Comparison of ENCODE assay signal across 21 cellular contexts in the genomic region with DNA sequence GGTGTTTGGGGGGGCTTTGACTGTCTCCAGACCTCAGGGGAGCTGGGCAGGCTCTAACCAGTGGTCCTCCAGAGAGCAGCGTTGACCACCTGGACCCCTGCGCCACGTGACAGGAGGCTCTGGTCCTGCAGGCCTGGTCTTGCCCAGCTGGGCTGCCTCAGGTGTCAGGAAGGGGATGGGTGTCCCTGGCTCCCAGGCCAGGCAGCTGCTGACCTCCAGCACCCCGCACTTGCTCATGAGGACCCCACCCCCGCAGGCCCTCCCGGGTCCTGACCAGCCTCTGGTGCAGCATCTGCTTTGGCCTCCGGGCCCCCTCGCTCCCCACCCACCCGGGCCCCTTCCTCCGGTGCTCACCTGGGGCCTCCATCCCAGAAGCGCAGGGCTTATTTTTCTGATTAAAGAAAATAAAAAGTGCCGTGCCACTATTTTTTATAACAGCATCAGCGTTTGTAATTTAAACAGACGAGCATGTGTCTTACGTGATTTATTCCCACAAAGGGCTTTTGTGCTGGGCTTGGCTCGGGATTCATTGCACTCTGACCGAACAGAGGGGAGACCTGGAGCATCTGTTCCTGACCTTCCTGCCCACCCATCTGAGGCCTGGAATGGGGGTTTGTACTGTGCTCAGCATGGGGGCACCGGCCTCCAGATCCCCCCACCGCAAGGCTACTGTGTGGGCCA.
"Had no signal": no experiment of that assay in that cellular context is flagged by ENCODE, and none has a peak within 500 bp of the region (broad histone marks: within the 10 kb centered on the region; RNA-seq: fewer than 3 reads in every experiment).

No MANE protein-coding gene starts in this region.

- H3K27me3 ChIP-seq: foreskin keratinocyte, sigmoid colon, tibial artery had no signal

- H3K4me1 ChIP-seq: foreskin keratinocyte had no signal

- H3K27me3 Mint-ChIP-seq: stimulated activated memory B cell treated with anti-CD40 and anti-IgM and Interleukin-4, amounts not matched to agents 10 μg/mL and 1 μg/mL and 100 μg/mL, for 72 hours had no signal

- H3K4me3 ChIP-seq: mucosa of descending colon, sigmoid colon, smooth muscle cell, tibial artery had no signal

- H3K4me3 Mint-ChIP-seq: activated naive CD8-positive, alpha-beta T cell treated with anti-CD3 and anti-CD28 coated beads, Interleukin-2, amount 10 ng/mL, durations not matched to agents 7 days and 5 days; activated T-cell treated with anti-CD3 and anti-CD28 coated beads, Interleukin-2, amount 50 U/mL, for 4 hours; nephron progenitor cell; stimulated activated memory B cell treated with anti-CD40 and anti-IgM and Interleukin-4, amounts not matched to agents 10 μg/mL and 1 μg/mL and 100 μg/mL, for 72 hours; T-helper 2 cell treated with Interferon-gamma antibody and Interleukin-4, amounts not matched to agents 5 μg/mL and 100 μg/mL, for 36 hours had no signal

- DNase-seq: activated naive CD4-positive, alpha-beta T cell treated with Interleukin-2 at 50 U/mL for 16 hours; activated naive CD8-positive, alpha-beta T cell treated with anti-CD3 and anti-CD28 coated beads, Interleukin-2, amount 10 ng/mL, durations not matched to agents 7 days and 5 days; activated T-cell treated with anti-CD3 and anti-CD28 coated beads, Interleukin-2, amount 50 U/mL, for 4 hours; amniotic stem cell; effector CD4-positive, alpha-beta T cell; foreskin keratinocyte; left cardiac atrium; mesenchymal stem cell; mucosa of descending colon; nephron progenitor cell; occipital lobe; sigmoid colon; SK-N-SH; stimulated activated CD4-positive, alpha-beta T cell treated with anti-CD3 and anti-CD28 coated beads, Interleukin-15, amount 100 ng/mL, for 24 hours; tibial artery had no signal

- H3K9me3 ChIP-seq: mucosa of descending colon, sigmoid colon, SK-N-SH had no signal

- H3K27ac Mint-ChIP-seq: activated naive CD8-positive, alpha-beta T cell treated with anti-CD3 and anti-CD28 coated beads, Interleukin-2, amount 10 ng/mL, durations not matched to agents 7 days and 5 days; activated T-helper 2 cell treated with anti-CD3 and anti-CD28 coated beads, Interferon-gamma antibody, Interleukin-2, Interleukin-4, amounts not matched to agents 10 μg/mL and 5 μg/mL and 100 μg/mL, durations not matched to agents 14 hours and 24 hours and 36 hours; nephron progenitor cell; stimulated activated memory B cell treated with anti-CD40 and anti-IgM and Interleukin-4, amounts not matched to agents 10 μg/mL and 1 μg/mL and 100 μg/mL, for 72 hours; T-helper 2 cell treated with Interferon-gamma antibody and Interleukin-4, amounts not matched to agents 5 μg/mL and 100 μg/mL, for 36 hours had no signal

- H3K9me3 Mint-ChIP-seq: activated naive CD8-positive, alpha-beta T cell treated with anti-CD3 and anti-CD28 coated beads, Interleukin-2, amount 10 ng/mL, durations not matched to agents 7 days and 5 days; activated T-cell treated with anti-CD3 and anti-CD28 coated beads, Interleukin-2, amount 50 U/mL, for 4 hours; activated T-helper 2 cell treated with anti-CD3 and anti-CD28 coated beads, Interferon-gamma antibody, Interleukin-2, Interleukin-4, amounts not matched to agents 10 μg/mL and 5 μg/mL and 100 μg/mL, durations not matched to agents 14 hours and 24 hours and 36 hours; nephron progenitor cell; stimulated activated memory B cell treated with anti-CD40 and anti-IgM and Interleukin-4, amounts not matched to agents 10 μg/mL and 1 μg/mL and 100 μg/mL, for 72 hours; T-helper 2 cell treated with Interferon-gamma antibody and Interleukin-4, amounts not matched to agents 5 μg/mL and 100 μg/mL, for 36 hours had no signal

- ATAC-seq: activated CD4-positive, CD25-positive, alpha-beta regulatory T cell treated with anti-CD3 and anti-CD28 coated beads, Interleukin-2, amount 50 U/mL, for 24 hours; activated T-cell treated with anti-CD3 and anti-CD28 coated beads, Interleukin-2, amount 50 U/mL, for 4 hours; foreskin keratinocyte; left cardiac atrium; mucosa of descending colon; stimulated activated memory B cell treated with anti-CD40 and anti-IgM and Interleukin-4, amounts not matched to agents 10 μg/mL and 1 μg/mL and 100 μg/mL, for 72 hours had no signal

- H3K27ac ChIP-seq: foreskin keratinocyte, sigmoid colon, tibial artery, VCaP had no signal
